In the genomic region with DNA sequence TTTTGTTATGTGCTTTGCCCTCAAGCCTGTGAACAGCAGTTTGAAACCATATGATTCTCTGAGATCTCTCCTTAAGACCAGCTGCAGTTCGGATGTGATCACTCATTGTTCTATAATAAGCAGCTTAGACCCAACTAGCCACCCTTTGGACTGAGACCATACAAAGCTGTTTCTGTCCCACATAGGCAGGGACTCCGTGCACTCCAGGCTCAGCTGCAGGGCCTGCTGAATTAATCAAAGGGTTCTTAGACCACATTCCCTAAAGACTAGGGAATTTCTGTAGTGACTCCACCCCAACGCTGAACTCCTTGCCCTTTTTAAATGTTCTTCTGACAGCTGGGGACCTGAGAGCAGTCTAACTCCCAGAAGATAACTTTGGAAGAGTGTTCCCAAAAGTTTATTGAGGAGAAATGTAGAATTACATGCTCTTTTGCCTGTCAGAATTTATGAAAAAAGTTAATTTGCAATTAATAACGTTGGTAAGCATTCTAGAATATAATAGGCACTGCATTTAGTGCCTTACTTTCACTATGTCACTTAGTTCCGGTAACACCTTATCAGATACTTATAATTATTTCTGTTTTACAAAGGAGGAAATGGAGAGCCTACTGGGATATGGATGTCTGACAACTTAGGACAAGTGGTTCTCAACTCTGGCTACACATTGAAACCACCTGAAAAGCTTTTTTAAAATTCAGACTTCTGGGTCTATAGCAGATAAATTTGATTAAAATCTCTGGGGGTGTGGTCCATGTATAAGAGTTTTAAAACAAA, we compare ENCODE assay signal across 1 cellular context.
TF ChIP-seq lines count a peak whose summit lies in the region.

No MANE protein-coding gene starts in this region.

TF ChIP-seq in IMR-90, 13 proteins besides CTCF, POLR2A, EP300 and RAD21:
- no peak for TF ChIP-seq SMC3 (IDR thresholded peaks at IDR 0.05; ENCODE audit: low read depth, low read length)
- TF ChIP-seq RCOR1 (IDR thresholded peaks at IDR 0.05; ENCODE audit: insufficient replicate concordance, low read length), result no peak
- TF ChIP-seq, protein P1, sequence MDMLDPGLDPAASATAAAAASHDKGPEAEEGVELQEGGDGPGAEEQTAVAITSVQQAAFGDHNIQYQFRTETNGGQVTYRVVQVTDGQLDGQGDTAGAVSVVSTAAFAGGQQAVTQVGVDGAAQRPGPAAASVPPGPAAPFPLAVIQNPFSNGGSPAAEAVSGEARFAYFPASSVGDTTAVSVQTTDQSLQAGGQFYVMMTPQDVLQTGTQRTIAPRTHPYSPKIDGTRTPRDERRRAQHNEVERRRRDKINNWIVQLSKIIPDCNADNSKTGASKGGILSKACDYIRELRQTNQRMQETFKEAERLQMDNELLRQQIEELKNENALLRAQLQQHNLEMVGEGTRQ (IDR thresholded peaks at IDR 0.05; ENCODE audit: low read depth, low read length), result no peak
- TF ChIP-seq BHLHE40 (IDR thresholded peaks at IDR 0.05; ENCODE audit: low read depth, low read length), result no peak
- TF ChIP-seq FOS (IDR thresholded peaks at IDR 0.05; ENCODE audit: low read depth, low read length), result no peak
- TF ChIP-seq NFE2L2 (IDR thresholded peaks at IDR 0.05; ENCODE audit: low read depth, low read length), result no peak
- TF ChIP-seq CHD1 (IDR thresholded peaks at IDR 0.05; ENCODE audit: low read depth, low read length), result no peak
- no peak for TF ChIP-seq MAFK (IDR thresholded peaks at IDR 0.05; ENCODE audit: low read depth, low read length)
- no peak for TF ChIP-seq RFX5 (IDR thresholded peaks at IDR 0.05; ENCODE audit: low read depth, low read length)
- TF ChIP-seq ELK1 (IDR thresholded peaks at IDR 0.05; ENCODE audit: borderline replicate concordance, low read depth, low read length), result no peak
